In the genomic region with DNA sequence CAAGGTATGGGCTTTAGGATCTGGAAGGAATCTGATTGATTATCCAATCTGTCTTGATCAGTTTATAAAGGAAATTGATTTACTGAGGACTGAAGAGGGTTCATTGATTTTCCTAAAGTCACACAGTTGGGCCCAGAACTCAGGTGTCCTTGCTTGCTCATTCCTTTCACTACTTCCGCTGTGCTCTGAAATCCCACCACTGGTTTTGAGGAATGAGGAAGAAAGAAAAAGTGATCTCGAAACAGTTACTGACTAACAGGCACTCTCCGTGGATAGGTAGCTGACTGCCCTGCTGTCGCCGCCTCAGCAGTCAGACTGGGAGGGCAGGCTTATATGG, we compare ENCODE assay signal across 20 cellular contexts. TPM values are rescaled to one million over a fixed set of nuclear protein-coding genes. Genes with fewer than 3 reads are reported as not detected.
DNase-seq lines count a peak whose midpoint lies in the region; ATAC-seq, FAIRE-seq and TF ChIP-seq lines count a peak whose summit lies in the region.
"Had no signal": no experiment of that assay in that cellular context is flagged by ENCODE, and none has a peak within 500 bp of the region (broad histone marks: within the 10 kb centered on the region; RNA-seq: fewer than 3 reads in every experiment).

Gene FITM1 (plus strand): TSS at position 280 of the 337 bp plus-strand sequence. CDS start 905 bp downstream, outside the sequence.

- peak within 1 kb of the TSS; percentile 9 to 89 (median 72) for H3K27ac ChIP-seq in adrenal gland
- peak within 1 kb of the TSS; percentile 72 to 83 for H3K27ac ChIP-seq in liver (ENCODE audit: low read depth in 1 of 2, low read length in 2 of 2)
- peak within 1 kb of the TSS in 3 of 5 donors; percentile 29 to 59 (median 47) for H3K27ac ChIP-seq in stomach
- H3K27ac ChIP-seq in small intestine (ENCODE audit: low read depth in 1 of 2, low read length in 1 of 2) = peak within 1 kb of the TSS in 1 of 2 donors; percentile 8
- H3K27ac ChIP-seq: foreskin keratinocyte, SK-N-MC, tibial artery had no signal

- no peaks in the 10 kb centered on the region for H3K36me3 ChIP-seq in adrenal gland (replicated peaks in 1 of 2)
- no peaks in the 10 kb centered on the region for H3K36me3 ChIP-seq in liver (ENCODE audit: control insufficient read depth in 4 of 4, insufficient read depth in 3 of 4, low read depth in 1 of 4, low read length in 3 of 4)
- H3K36me3 ChIP-seq in stomach = no peaks in the 10 kb centered on the region
- no peaks in the 10 kb centered on the region for H3K36me3 ChIP-seq in small intestine (ENCODE audit: control insufficient read depth in 2 of 2, insufficient read depth in 2 of 2, low read length in 2 of 2)

- peak within 1 kb of the TSS; percentile 67 for H3K27ac Mint-ChIP-seq in activated CD8-positive, alpha-beta T cell treated with anti-CD3 and anti-CD28 coated beads, Interleukin-2, amount 10 ng/mL, durations not matched to agents 7 days and 5 days
- no peak within 1 kb of the TSS for H3K27ac Mint-ChIP-seq in activated CD8-positive, alpha-beta T cell treated with anti-CD3 and anti-CD28 coated beads for 36 hours

- H3K4me3 ChIP-seq in adrenal gland = no peak within 1 kb of the TSS
- H3K4me3 ChIP-seq in liver (ENCODE audit: low read depth in 1 of 3, low read length in 3 of 3) = peak within 1 kb of the TSS in 1 of 3 donors; percentile 30
- H3K4me3 ChIP-seq in stomach = no peak within 1 kb of the TSS
- no peak within 1 kb of the TSS for H3K4me3 ChIP-seq in small intestine (ENCODE audit: low read depth in 1 of 2, low read length in 2 of 2)
- H3K4me3 ChIP-seq: SK-N-MC, smooth muscle cell, tibial artery had no signal

- FAIRE-seq in small intestine (lab: Jason Lieb, UNC) = no peak
- FAIRE-seq: A204.1 had no signal

- TF ChIP-seq CTCF in activated CD8-positive, alpha-beta T cell treated with anti-CD3 and anti-CD28 coated beads for 36 hours (IDR thresholded peaks at IDR 0.05) = no peak
- TF ChIP-seq CTCF in adrenal gland (IDR thresholded peaks at IDR 0.05) (no peak), liver (IDR thresholded peaks at IDR 0.05; ENCODE audit: low read depth, low read length, missing input control) (no peak), stomach (IDR thresholded peaks at IDR 0.05) (no peak)

- 79 to 90% (median 83%) methylated on average over 5 of the region's 5 CpGs for WGBS in adrenal gland, 4 donors
- WGBS in liver = 90% methylated on average over 5 of the region's 5 CpGs
- WGBS in stomach, 5 donors = 94 to 95% (median 94%) methylated on average over 5 of the region's 5 CpGs
- 91 to 95% (median 94%) methylated on average over 5 of the region's 5 CpGs for WGBS in small intestine, 3 donors

- H3K36me3 Mint-ChIP-seq in activated CD8-positive, alpha-beta T cell treated with anti-CD3 and anti-CD28 coated beads, Interleukin-2, amount 10 ng/mL, durations not matched to agents 7 days and 5 days (ENCODE audit: low read depth) = peaks cover 2% of the 10 kb centered on the region
- H3K36me3 Mint-ChIP-seq in activated CD8-positive, alpha-beta T cell treated with anti-CD3 and anti-CD28 coated beads for 36 hours (ENCODE audit: low read depth) = no peaks in the 10 kb centered on the region

- DNase-seq in activated CD8-positive, alpha-beta T cell treated with anti-CD3 and anti-CD28 coated beads, Interleukin-2, amount 10 ng/mL, durations not matched to agents 7 days and 5 days = no peak
- DNase-seq in activated CD8-positive, alpha-beta T cell treated with anti-CD3 and anti-CD28 coated beads for 36 hours = no peak
- DNase-seq in adrenal gland = no peak
- no peak for DNase-seq in stomach
- no peak for DNase-seq in small intestine
- no peak for DNase-seq in stimulated activated CD4-positive, alpha-beta T cell treated with anti-CD3 and anti-CD28 coated beads, Interleukin-4, amount 100 ng/mL, for 24 hours
- no peak for DNase-seq in erythroblast (lab: John Stamatoyannopoulos, UW)
- DNase-seq: activated T-cell treated with anti-CD3 and anti-CD28 coated beads, Interleukin-2, amount 50 U/mL, for 48 hours; Calu3; effector memory CD8-positive, alpha-beta T cell; foreskin keratinocyte; Kasumi-1; NCI-H2029 treated with DMSO at 0.1 percent for 48 hours; NCI-H774 had no signal

- H3K27me3 ChIP-seq in adrenal gland (no peaks in the 10 kb centered on the region), liver (ENCODE audit: control insufficient read depth in 4 of 4, insufficient read depth in 4 of 4, low read length in 3 of 4) (no peaks in the 10 kb centered on the region), stomach (no peaks in the 10 kb centered on the region), small intestine (ENCODE audit: control insufficient read depth in 2 of 2, insufficient read depth in 2 of 2, low read length in 2 of 2) (no peaks in the 10 kb centered on the region)
- H3K27me3 ChIP-seq: foreskin keratinocyte, tibial artery had no signal

- peak within 1 kb of the TSS in 1 of 2 donors; percentile 36 for H3K9ac ChIP-seq in liver (ENCODE audit: low read depth in 1 of 2, low read length in 2 of 2)

- no peak for ATAC-seq in activated CD8-positive, alpha-beta T cell treated with anti-CD3 and anti-CD28 coated beads, Interleukin-2, amount 10 ng/mL, durations not matched to agents 7 days and 5 days
- no peak for ATAC-seq in activated CD8-positive, alpha-beta T cell treated with anti-CD3 and anti-CD28 coated beads for 36 hours
- ATAC-seq: activated CD4-positive, CD25-positive, alpha-beta regulatory T cell treated with anti-CD3 and anti-CD28 coated beads, Interleukin-2, amount 50 U/mL, for 24 hours; effector memory CD8-positive, alpha-beta T cell; foreskin keratinocyte had no signal

- no peak within 1 kb of the TSS for H3K4me3 Mint-ChIP-seq in activated CD8-positive, alpha-beta T cell treated with anti-CD3 and anti-CD28 coated beads, Interleukin-2, amount 10 ng/mL, durations not matched to agents 7 days and 5 days
- no peak within 1 kb of the TSS for H3K4me3 Mint-ChIP-seq in activated CD8-positive, alpha-beta T cell treated with anti-CD3 and anti-CD28 coated beads for 36 hours
- H3K4me3 Mint-ChIP-seq: effector memory CD8-positive, alpha-beta T cell had no signal

- TF ChIP-seq RAD21 in liver (IDR thresholded peaks at IDR 0.05) = no peak

- TF ChIP-seq POLR2A in adrenal gland (IDR thresholded peaks at IDR 0.05) (no peak), stomach (IDR thresholded peaks at IDR 0.05) (no peak), erythroblast (IDR thresholded peaks at IDR 0.05; ENCODE audit: low read length) (no peak)

- intact Hi-C loops in activated CD8-positive, alpha-beta T cell treated with anti-CD3 and anti-CD28 coated beads for 36 hours (cut with micrococcal nuclease) = no loop called here
- intact Hi-C loops in adrenal gland (cut with DNase I) = no loop called here
- intact Hi-C loops in stomach (cut with DNase I; ENCODE audit: low total_unique reads) = no loop called here

- H3K4me1 ChIP-seq in adrenal gland (replicated peaks in 1 of 2) (peaks cover 18 to 28% of the 10 kb centered on the region in 2 donors), liver (ENCODE audit: control insufficient read depth in 4 of 4, insufficient read depth in 4 of 4, low read length in 3 of 4) (peaks cover 7 to 33% (median 27%) of the 10 kb centered on the region in 4 donors), stomach (peaks cover 1 to 28% (median 25%) of the 10 kb centered on the region in 4 donors), small intestine (ENCODE audit: control insufficient read depth in 2 of 2, insufficient read depth in 1 of 2, low read depth in 1 of 2, low read length in 1 of 2) (no peaks in the 10 kb centered on the region)
- H3K4me1 ChIP-seq: foreskin keratinocyte had no signal

- CTCF ChIA-PET in activated CD8-positive, alpha-beta T cell treated with anti-CD3 and anti-CD28 coated beads, Interleukin-2, amount 10 ng/mL, durations not matched to agents 7 days and 5 days (lab: Charles Lee) = interaction anchor here (2.0 kb wide), 1 partner anchor 15 kb away, joined by 5 read pairs; the partner anchor contains the start of genes DCAF11 and NRL
- CTCF ChIA-PET in activated CD8-positive, alpha-beta T cell treated with anti-CD3 and anti-CD28 coated beads for 36 hours (lab: Charles Lee) = interaction anchor here (0.9 to 4.0 kb wide), 3 partner anchors 15 to 40 kb away, joined by 3 to 21 read pairs (median 5); partner anchors contain the start of genes DCAF11 and NRL

- H3K9me3 ChIP-seq in adrenal gland (replicated peaks in 1 of 3) (no peaks in the 10 kb centered on the region), liver (ENCODE audit: control insufficient read depth in 4 of 4, low read length in 3 of 4) (no peaks in the 10 kb centered on the region), stomach (no peaks in the 10 kb centered on the region), small intestine (ENCODE audit: control insufficient read depth, low read depth) (no peaks in the 10 kb centered on the region)
- H3K9me3 ChIP-seq: tibial artery had no signal

- H3K9me3 Mint-ChIP-seq in activated CD8-positive, alpha-beta T cell treated with anti-CD3 and anti-CD28 coated beads, Interleukin-2, amount 10 ng/mL, durations not matched to agents 7 days and 5 days (ENCODE audit: insufficient read depth) = no peaks in the 10 kb centered on the region
- no peaks in the 10 kb centered on the region for H3K9me3 Mint-ChIP-seq in activated CD8-positive, alpha-beta T cell treated with anti-CD3 and anti-CD28 coated beads for 36 hours
- H3K9me3 Mint-ChIP-seq: effector memory CD8-positive, alpha-beta T cell had no signal

- TF ChIP-seq EP300 in stomach (IDR thresholded peaks at IDR 0.05) = no peak

- peaks cover 29% of the 10 kb centered on the region for H3K4me1 Mint-ChIP-seq in activated CD8-positive, alpha-beta T cell treated with anti-CD3 and anti-CD28 coated beads, Interleukin-2, amount 10 ng/mL, durations not matched to agents 7 days and 5 days (ENCODE audit: low read depth)
- H3K4me1 Mint-ChIP-seq in activated CD8-positive, alpha-beta T cell treated with anti-CD3 and anti-CD28 coated beads for 36 hours (ENCODE audit: low read depth) = peaks cover 22% of the 10 kb centered on the region

- POLR2A ChIA-PET in activated CD8-positive, alpha-beta T cell treated with anti-CD3 and anti-CD28 coated beads, Interleukin-2, amount 10 ng/mL, durations not matched to agents 7 days and 5 days (lab: Charles Lee) = interaction anchor here (0.6 to 8.7 kb wide), 3 partner anchors 14 to 1249 kb away, joined by 4 to 119 read pairs (median 6); partner anchors contain the start of genes DCAF11, NRL and RNF31
- POLR2A ChIA-PET in activated CD8-positive, alpha-beta T cell treated with anti-CD3 and anti-CD28 coated beads for 36 hours (lab: Charles Lee) = interaction anchor here (1.3 to 2.4 kb wide), 2 partner anchors 8 to 16 kb away, joined by 5 to 13 read pairs; partner anchors contain the start of genes DCAF11 and NRL

- H3K27me3 Mint-ChIP-seq in activated CD8-positive, alpha-beta T cell treated with anti-CD3 and anti-CD28 coated beads, Interleukin-2, amount 10 ng/mL, durations not matched to agents 7 days and 5 days (ENCODE audit: low read depth) = no peaks in the 10 kb centered on the region
- H3K27me3 Mint-ChIP-seq in activated CD8-positive, alpha-beta T cell treated with anti-CD3 and anti-CD28 coated beads for 36 hours = no peaks in the 10 kb centered on the region
- H3K27me3 Mint-ChIP-seq: effector memory CD8-positive, alpha-beta T cell had no signal

RNA-seq across cellular contexts. Expression of gene FITM1, which starts in this region (rescaled TPM):
- 1 to 10 TPM; 1.4 to 2.1 TPM for total RNA-seq in activated CD8-positive, alpha-beta T cell treated with anti-CD3 and anti-CD28 coated beads, Interleukin-2, amount 10 ng/mL, durations not matched to agents 7 days and 5 days
- total RNA-seq in activated CD8-positive, alpha-beta T cell treated with anti-CD3 and anti-CD28 coated beads for 36 hours = under 1 TPM; 0.56 to 0.69 TPM
- total RNA-seq in adrenal gland = 10 to 100 TPM in 3 of 8 donors, 1 to 10 TPM in 5; 6.5 to 14.5 (median 9.5) TPM
- polyA plus RNA-seq in adrenal gland = 10 to 100 TPM in 2 of 3 donors, 1 to 10 TPM in 1; 4.6 to 25.7 (median 13.4) TPM
- 1 to 10 TPM; 1.7 to 6.4 TPM for total RNA-seq in liver
- 10 to 100 TPM; 11.9 to 16.1 TPM for polyA plus RNA-seq in liver
- total RNA-seq in stomach = 10 to 100 TPM in 1 of 5 donors, under 1 TPM in 1, not detected in 3; 0.87 to 80.5 TPM
- 1 to 10 TPM; 1.9 to 2.6 (median 2.2) TPM for polyA plus RNA-seq in stomach
- 1 to 10 TPM; 2.4 to 5.8 (median 5.1) TPM for polyA plus RNA-seq in small intestine
- total RNA-seq: smooth muscle cell had no signal
